Comparison of ENCODE assay signal across 8 cellular contexts in the genomic region with DNA sequence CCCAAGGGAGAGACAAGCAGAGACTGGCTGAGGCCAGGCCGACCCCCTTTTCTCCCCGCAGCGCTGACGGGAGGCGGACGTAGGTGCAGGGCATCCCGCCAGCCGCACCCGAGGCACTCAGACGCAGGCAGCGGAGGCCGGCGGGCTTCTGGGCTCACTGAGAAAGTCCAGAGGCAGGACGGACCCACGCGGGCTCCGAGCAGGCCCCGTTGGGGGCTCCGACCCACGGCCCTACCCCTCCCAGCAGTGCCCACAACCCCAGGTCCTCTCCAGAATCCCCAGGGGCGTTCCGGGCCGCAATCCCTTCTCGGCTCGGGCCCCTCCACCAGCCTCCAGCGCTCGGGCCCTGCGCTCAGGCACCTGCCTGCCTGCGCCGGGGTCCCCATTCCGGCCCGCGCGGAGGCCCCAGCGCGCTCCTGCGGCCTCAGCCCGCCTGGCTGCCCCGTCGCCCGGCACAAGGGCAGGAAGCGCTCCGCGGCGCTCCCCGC. TPM values are rescaled to one million over a fixed set of nuclear protein-coding genes. Genes with fewer than 3 reads are reported as not detected.
A peak's percentile ranks its signal among the peaks of the same experiment; 100 is the strongest.
DNase-seq lines count a peak whose midpoint lies in the region; ATAC-seq and TF ChIP-seq lines count a peak whose summit lies in the region.

No MANE protein-coding gene starts in this region.

- H3K36me3 ChIP-seq in mucosa of descending colon (ENCODE audit: low read depth) = peaks cover 5% of the 10 kb centered on the region

- peaks cover 16% of the 10 kb centered on the region for H3K4me1 ChIP-seq in mucosa of descending colon (ENCODE audit: low read depth)

- no peaks in the 10 kb centered on the region for H3K9me3 ChIP-seq in mucosa of descending colon

- intact Hi-C loops in mucosa of descending colon (cut with DNase I, micrococcal nuclease) = no loop called here

- peak; percentile 53 to 59 for DNase-seq in NOMO-1 (lab: John Stamatoyannopoulos, UW; ENCODE audit: unreplicated experiment in 2 of 2)
- DNase-seq in NOMO-1 treated with dmso at 0.1 percent for 144 hours (lab: John Stamatoyannopoulos, UW; ENCODE audit: unreplicated experiment) = no peak
- peak; percentile 42 for DNase-seq in NCI-H226
- peak; percentile 81 for DNase-seq in activated CD8-positive, alpha-beta memory T cell treated with anti-CD3 and anti-CD28 coated beads for 24 hours
- DNase-seq in epithelial cell of prostate (ENCODE audit: low read depth, low spot score) = no peak
- DNase-seq in mucosa of descending colon = peak; percentile 75 to 85 (median 83)
- peak; percentile 29 to 33 for DNase-seq in stimulated activated CD8-positive, alpha-beta memory T cell treated with anti-CD3 and anti-CD28 coated beads, Interleukin-7, amount 100 ng/mL, for 48 hours (ENCODE audit: extremely low read depth in 1 of 2, low read depth in 1 of 2)

- H3K27ac ChIP-seq in epithelial cell of prostate = peak overlapping the region; percentile 70

- ATAC-seq in HG02970 (IDR thresholded peaks at IDR 0.05; ENCODE audit: low FRiP score, unreplicated experiment) (peak; percentile 29), mucosa of descending colon (peak; percentile 46)

- TF ChIP-seq CTCF in mucosa of descending colon (IDR thresholded peaks at IDR 0.05) = no peak

- H3K4me3 ChIP-seq in mucosa of descending colon = peak overlapping the region; percentile 95

RNA-seq across cellular contexts. Expression of gene MTMR12, which starts 0.5 kb away (rescaled TPM):
- 10 to 100 TPM; 19.3 to 43.8 (median 20.7) TPM for total RNA-seq in mucosa of descending colon

Comparison
In these comparisons a context has a peak if more than half of its experiments do, and no peak if none do; other contexts are left out.
1. DNase-seq: peak in NOMO-1 (2 of 2), NCI-H226 (single experiment), activated CD8-positive, alpha-beta memory T cell treated with anti-CD3 and anti-CD28 coated beads for 24 hours (single experiment), mucosa of descending colon (3 of 3) and stimulated activated CD8-positive, alpha-beta memory T cell treated with anti-CD3 and anti-CD28 coated beads, Interleukin-7, amount 100 ng/mL, for 48 hours (2 of 2); none in NOMO-1 treated with dmso at 0.1 percent for 144 hours (single experiment) and epithelial cell of prostate (single experiment).